In genomic region chr21:41953249-41953830, GRCh38 we compare ENCODE assay signal across 8 cellular contexts. TPM values are rescaled to one million over a fixed set of nuclear protein-coding genes. Genes with fewer than 3 reads are reported as not detected.
DNase-seq lines count a peak whose midpoint lies in the region; ATAC-seq and TF ChIP-seq lines count a peak whose summit lies in the region.

No MANE protein-coding gene starts in this region.

- H3K4me3 Mint-ChIP-seq in H9 = peak overlapping the region; percentile 68 to 78
- peak overlapping the region; percentile 47 for H3K4me3 Mint-ChIP-seq in activated T-helper 17 cell treated with anti-CD3 and anti-CD28 coated beads, Interleukin-2, amount 50 U/mL, for 72 hours

- no peak overlapping the region for H3K23ac ChIP-seq in H9 (ENCODE audit: insufficient read length, low read depth, low read length)

- H3K18ac ChIP-seq in H9 (ENCODE audit: insufficient read length, low read depth, low read length) = no peak overlapping the region

- H4K91ac ChIP-seq in H9 (ENCODE audit: insufficient read length, low read depth, low read length) = no peak overlapping the region

- peak overlapping the region; percentile 64 for H3K4me2 ChIP-seq in H9 (ENCODE audit: insufficient read depth, insufficient read length, low read length)

- no peaks in the 10 kb centered on the region for H3K79me1 ChIP-seq in H9 (ENCODE audit: insufficient read depth, low read depth, low read length, poor library complexity, severe bottlenecking)

- peaks cover 28% of the 10 kb centered on the region for H3K27me3 Mint-ChIP-seq in H9 (ENCODE audit: low read depth)
- H3K27me3 Mint-ChIP-seq in activated T-helper 17 cell treated with anti-CD3 and anti-CD28 coated beads, Interleukin-2, amount 50 U/mL, for 72 hours = peaks cover 10% of the 10 kb centered on the region

- no peak overlapping the region for H3K9ac ChIP-seq in H9 (ENCODE audit: extremely low read depth, insufficient read length, low read length)

- H2AK5ac ChIP-seq in H9 (ENCODE audit: insufficient read length, low read length) = no peak overlapping the region

- peaks cover 32 to 39% of the 10 kb centered on the region in 2 experiments for H3K4me1 Mint-ChIP-seq in H9
- peaks cover 13% of the 10 kb centered on the region for H3K4me1 Mint-ChIP-seq in activated T-helper 17 cell treated with anti-CD3 and anti-CD28 coated beads, Interleukin-2, amount 50 U/mL, for 72 hours

- H3K14ac ChIP-seq in H9 (ENCODE audit: insufficient read depth, low read length) = peak overlapping the region; percentile 24; the same call in 1 of the 2 replicates

- H2BK15ac ChIP-seq in H9 (ENCODE audit: low read depth, low read length) = no peak overlapping the region

- WGBS in H9 (ENCODE audit: extremely low coverage, insufficient read length, low lambda C conversion rate) = no CpG with 5 or more reads among the region's 67 CpGs
- WGBS in iPS DF 6.9 (ENCODE audit: insufficient coverage, insufficient read length) = no CpG with 5 or more reads among the region's 67 CpGs

- H2BK5ac ChIP-seq in H9 (ENCODE audit: insufficient read length, low read length) = no peak overlapping the region

- H3K79me2 ChIP-seq in H9 (ENCODE audit: insufficient read depth, low read length) = no peaks in the 10 kb centered on the region

- DNase-seq in EH (ENCODE audit: low read depth) = peak; percentile 35
- DNase-seq in H9 = no peak
- DNase-seq in iPS DF 6.9 (ENCODE audit: low read depth, low spot score) = no peak
- no peak for DNase-seq in C1 segment of cervical spinal cord (lab: John Stamatoyannopoulos, UW)
- no peak for DNase-seq in stimulated activated naive CD4-positive, alpha-beta T cell treated with Interleukin-2 at 50 U/mL for 16 hours (lab: John Stamatoyannopoulos, UW)

- no peak for TF ChIP-seq CTCF in H9 (conservative IDR thresholded peaks at IDR 0.05)

- H3K27me3 ChIP-seq in H9 (ENCODE audit: insufficient read depth, low read length) (peaks cover 7% of the 10 kb centered on the region; the same call in 1 of the 2 replicates), iPS DF 6.9 (ENCODE audit: control insufficient read depth, insufficient read depth, low read length) (peaks cover 4% of the 10 kb centered on the region; the same call in 1 of the 2 replicates)

- peaks cover 0 to 5% (median 3%) of the 10 kb centered on the region in 3 experiments; a peak in 4 of 7 replicates for H3K36me3 Mint-ChIP-seq in H9 (ENCODE audit: insufficient read depth in 1 of 3, low read depth in 3 of 3)
- H3K36me3 Mint-ChIP-seq in activated T-helper 17 cell treated with anti-CD3 and anti-CD28 coated beads, Interleukin-2, amount 50 U/mL, for 72 hours (ENCODE audit: low read depth) = no peaks in the 10 kb centered on the region

- H2BK20ac ChIP-seq in H9 (ENCODE audit: low read depth, low read length, poor library complexity, severe bottlenecking) = no peak overlapping the region

- no peak overlapping the region for H2BK120ac ChIP-seq in H9 (ENCODE audit: low read depth, low read length, poor library complexity, severe bottlenecking)

- H4K8ac ChIP-seq in H9 (replicated peaks; ENCODE audit: insufficient read length, low read depth, low read length) = no peak overlapping the region

- H3K27ac ChIP-seq in H9 (ENCODE audit: insufficient read length, low read depth, low read length) = no peak overlapping the region
- H3K27ac ChIP-seq in iPS DF 6.9 (ENCODE audit: low read length) = no peak overlapping the region
- H3K27ac ChIP-seq in skin epidermis = peak overlapping the region; percentile 42 to 86 (median 71)

- no peaks in the 10 kb centered on the region; a peak in 2 of 5 replicates for H3K9me3 Mint-ChIP-seq in H9
- H3K9me3 Mint-ChIP-seq in activated T-helper 17 cell treated with anti-CD3 and anti-CD28 coated beads, Interleukin-2, amount 50 U/mL, for 72 hours = no peaks in the 10 kb centered on the region

- ATAC-seq in activated T-helper 17 cell treated with anti-CD3 and anti-CD28 coated beads, Interleukin-2, amount 50 U/mL, for 72 hours (replicated peaks) = peak; percentile 43
- ATAC-seq in esophagus mucosa = no peak

- H3K23me2 ChIP-seq in H9 (ENCODE audit: insufficient read length, low read depth, low read length, poor library complexity, severe bottlenecking) = peaks cover 16% of the 10 kb centered on the region

- no peak overlapping the region for H3K27ac Mint-ChIP-seq in H9
- H3K27ac Mint-ChIP-seq in activated T-helper 17 cell treated with anti-CD3 and anti-CD28 coated beads, Interleukin-2, amount 50 U/mL, for 72 hours = no peak overlapping the region

- H3K4me3 ChIP-seq in iPS DF 6.9 (ENCODE audit: low read length) (peak overlapping the region; percentile 73), skin epidermis (peak overlapping the region; percentile 48 to 71 (median 55))

- H3K9me3 ChIP-seq in H9 (ENCODE audit: control insufficient read depth, low read depth, low read length) = no peaks in the 10 kb centered on the region
- no peaks in the 10 kb centered on the region for H3K9me3 ChIP-seq in iPS DF 6.9 (ENCODE audit: control insufficient read depth, insufficient read depth, low read length)

- no peak overlapping the region for H3K4ac ChIP-seq in H9 (ENCODE audit: low read depth, low read length)

- no peak overlapping the region for H2BK12ac ChIP-seq in H9 (ENCODE audit: insufficient read length, low read depth, low read length)

- H3T11ph ChIP-seq in H9 (ENCODE audit: low read length) = no peak overlapping the region

- H4K5ac ChIP-seq in H9 (ENCODE audit: insufficient read length, low read depth, low read length) = no peak overlapping the region

- no peaks in the 10 kb centered on the region; the same call in 1 of the 2 replicates for H3K36me3 ChIP-seq in iPS DF 6.9 (ENCODE audit: control insufficient read depth, insufficient read depth, low read length)

- H4K20me1 ChIP-seq in H9 (ENCODE audit: control insufficient read depth, insufficient read depth, insufficient read length) = no peaks in the 10 kb centered on the region

- peaks cover 5% of the 10 kb centered on the region; the same call in 1 of the 2 replicates for H3K4me1 ChIP-seq in H9 (ENCODE audit: insufficient read depth, low read length)
- peaks cover 9% of the 10 kb centered on the region for H3K4me1 ChIP-seq in iPS DF 6.9 (ENCODE audit: control insufficient read depth, insufficient read depth, low read length)

- no peak overlapping the region for H3K56ac ChIP-seq in H9 (ENCODE audit: insufficient read length, low read depth, low read length)

- H2AFZ ChIP-seq in H9 (ENCODE audit: low read length) = no peak overlapping the region

RNA-seq across cellular contexts. Expression of gene C2CD2, which starts 0.5 kb away (rescaled TPM):
- total RNA-seq in H9 (2021) (11.5 and 14.6 TPM in 2 replicates), esophagus mucosa (11.4 TPM)
- 1 to 10 TPM; 4.6 to 8.2 TPM for total RNA-seq in activated T-helper 17 cell treated with anti-CD3 and anti-CD28 coated beads, Interleukin-2, amount 50 U/mL, for 72 hours

RNA-seq across cellular contexts. Expression of gene ZBTB21, which starts 56.8 kb away (rescaled TPM):
- total RNA-seq in H9 (2021) (17.4 and 18.1 TPM in 2 replicates), esophagus mucosa (8.7 TPM)
- 10 to 100 TPM; 18.5 to 37.2 TPM for total RNA-seq in activated T-helper 17 cell treated with anti-CD3 and anti-CD28 coated beads, Interleukin-2, amount 50 U/mL, for 72 hours

Comparison
In these comparisons a context has a peak if more than half of its experiments do, and no peak if none do; other contexts are left out.
1. H3K27ac ChIP-seq: peak in skin epidermis (21 of 21); none in H9 (single experiment) and iPS DF 6.9 (single experiment).